Comparison of ENCODE assay signal across 8 cellular contexts in the genomic region with DNA sequence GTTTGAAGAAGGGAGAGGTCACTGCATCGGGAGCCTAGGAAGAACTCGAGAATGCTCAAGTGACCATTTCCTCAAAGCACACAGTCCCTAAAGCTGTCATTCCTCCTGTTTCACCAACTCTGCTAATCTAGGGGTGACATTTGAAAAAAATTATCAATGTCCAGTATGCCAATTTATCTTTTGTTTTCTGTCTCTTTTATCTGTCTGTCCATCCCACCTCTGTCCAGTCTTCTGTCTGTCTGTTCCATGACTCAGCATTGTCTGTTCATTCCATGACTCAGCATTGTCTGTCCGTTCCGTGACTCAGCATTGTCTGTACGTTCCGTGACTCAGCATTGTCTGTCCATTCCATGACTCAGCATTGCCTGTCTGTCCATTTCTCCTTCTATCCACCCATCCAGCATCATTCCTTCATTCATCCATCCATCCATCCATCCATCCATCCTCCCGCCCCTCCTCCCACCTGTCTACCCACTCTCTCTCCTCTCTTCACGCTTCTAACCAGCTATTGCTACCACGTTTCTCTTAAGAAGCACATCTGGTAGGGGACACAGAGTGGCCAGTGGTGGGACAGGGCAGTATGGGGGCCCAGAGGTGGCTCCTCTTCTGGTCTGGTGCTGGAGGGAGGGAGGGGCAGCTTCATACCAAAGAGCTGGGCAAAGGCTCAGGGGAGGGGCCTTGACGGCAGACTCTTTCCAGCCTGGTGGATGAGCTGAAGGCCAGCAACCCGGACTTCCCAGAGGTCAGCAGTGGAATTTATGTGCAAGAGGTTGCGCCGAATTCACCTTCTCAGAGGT. TPM values are rescaled to one million over a fixed set of nuclear protein-coding genes. Genes with fewer than 3 reads are reported as not detected.
DNase-seq lines count a peak whose midpoint lies in the region; ATAC-seq and TF ChIP-seq lines count a peak whose summit lies in the region.
"Had no signal": no experiment of that assay in that cellular context is flagged by ENCODE, and none has a peak within 500 bp of the region (broad histone marks: within the 10 kb centered on the region; RNA-seq: fewer than 3 reads in every experiment).

No MANE protein-coding gene starts in this region.

- ATAC-seq in HG02840 (IDR thresholded peaks at IDR 0.05; ENCODE audit: low FRiP score, unreplicated experiment) = no peak
- ATAC-seq: T-cell had no signal

- H3K36me3 ChIP-seq in Peyer's patch (no peaks in the 10 kb centered on the region), sigmoid colon (no peaks in the 10 kb centered on the region)

- H3K4me3 ChIP-seq in Peyer's patch = no peak overlapping the region
- H3K4me3 ChIP-seq in epithelial cell of proximal tubule (ENCODE audit: low read depth, low read length) = no peak overlapping the region
- no peak overlapping the region for H3K4me3 ChIP-seq in sigmoid colon

- H3K27me3 ChIP-seq in Peyer's patch (no peaks in the 10 kb centered on the region), sigmoid colon (no peaks in the 10 kb centered on the region)

- DNase-seq in H4 (ENCODE audit: low spot score) (peak; percentile 92), Peyer's patch (peak in 2 of 3 donors; percentile 13 to 39), epithelial cell of proximal tubule (ENCODE audit: low read depth) (peak; percentile 48), sigmoid colon (peak; percentile 60), NCI-H1436 treated with DMSO at 0.1 percent for 48 hours (lab: John Stamatoyannopoulos, UW) (no peak), NCI-H2227 treated with DMSO at 0.1 percent for 48 hours (lab: John Stamatoyannopoulos, UW) (no peak)

- TF ChIP-seq CTCF in Peyer's patch (IDR thresholded peaks at IDR 0.05) (no peak), epithelial cell of proximal tubule (conservative IDR thresholded peaks at IDR 0.05; ENCODE audit: low read depth, low read length) (no peak), sigmoid colon (IDR thresholded peaks at IDR 0.05) (no peak)

- no peak for TF ChIP-seq EP300 in sigmoid colon (IDR thresholded peaks at IDR 0.05)

- 58 to 75% methylated on average over 13 of the region's 13 CpGs for WGBS in sigmoid colon, 2 donors

- H3K4me1 ChIP-seq in Peyer's patch (peaks cover 0 to under 1% (median 0%) of the 10 kb centered on the region in 4 donors), sigmoid colon (peaks cover 0 to 20% (median 17%) of the 10 kb centered on the region in 4 donors)

- TF ChIP-seq POLR2A in Peyer's patch (IDR thresholded peaks at IDR 0.05) (no peak), sigmoid colon (IDR thresholded peaks at IDR 0.05) (no peak)

- no peak overlapping the region for H3K27ac ChIP-seq in Peyer's patch
- H3K27ac ChIP-seq in sigmoid colon = peak overlapping the region in 3 of 4 donors; percentile 14 to 42 (median 29)

- intact Hi-C loops in sigmoid colon (cut with DNase I) = no loop called here

- no peaks in the 10 kb centered on the region for H3K9me3 ChIP-seq in Peyer's patch
- no peaks in the 10 kb centered on the region for H3K9me3 ChIP-seq in sigmoid colon

RNA-seq across cellular contexts. Expression of gene HTRA3, which starts 34.1 kb away (rescaled TPM):
- total RNA-seq in H4 (2014; rRNA removed; shearing (Covaris generic)) = 6.7 and 9.6 TPM in 2 replicates
- total RNA-seq in Peyer's patch = 10 to 100 TPM in 1 of 4 donors, 1 to 10 TPM in 3; 3.3 to 43.7 (median 7.9) TPM
- 0.80 and 1.2 TPM in 2 replicates for total RNA-seq in epithelial cell of proximal tubule
- total RNA-seq in sigmoid colon = 10 to 100 TPM; 14.5 to 49.6 (median 32.1) TPM
- polyA plus RNA-seq in sigmoid colon = 1 to 10 TPM; 1.2 to 5.0 (median 3.6) TPM

Comparison
In these comparisons a context has a peak if more than half of its experiments do, and no peak if none do; other contexts are left out.
1. DNase-seq: peak in H4 (single experiment), Peyer's patch (2 of 3), epithelial cell of proximal tubule (single experiment) and sigmoid colon (single experiment); none in NCI-H1436 treated with DMSO at 0.1 percent for 48 hours (single experiment) and NCI-H2227 treated with DMSO at 0.1 percent for 48 hours (single experiment).
2. H3K27ac ChIP-seq: peak in sigmoid colon (3 of 4); none in Peyer's patch (0 of 4).